ENCODE assay signal across 19 cellular contexts in the genomic region with DNA sequence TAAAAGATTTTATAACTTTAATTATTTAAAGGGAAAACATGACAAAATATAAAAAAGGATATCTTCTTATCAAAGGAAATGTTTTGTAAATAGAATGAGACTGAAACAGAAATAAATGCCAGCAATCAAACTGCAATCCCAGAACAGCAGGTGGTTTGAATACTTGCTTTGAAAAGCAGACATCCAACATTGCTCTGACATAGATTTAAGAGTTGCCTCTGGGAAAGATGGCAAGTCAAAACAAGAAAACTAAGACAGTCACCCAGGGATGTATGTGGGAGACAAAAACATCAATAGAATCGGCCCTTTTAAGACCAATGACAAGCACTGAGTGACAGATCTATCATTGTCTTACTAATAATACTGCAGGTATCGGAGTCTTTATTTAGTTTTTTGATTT.
"Had no signal": no experiment of that assay in that cellular context is flagged by ENCODE, and none has a peak within 500 bp of the region (broad histone marks: within the 10 kb centered on the region; RNA-seq: fewer than 3 reads in every experiment).

No MANE protein-coding gene starts in this region.

- FAIRE-seq: kidney, pancreas, small intestine had no signal

- H3K27ac ChIP-seq: foreskin keratinocyte, hepatocyte, left ventricle myocardium inferior, lower lobe of right lung, pancreas, stomach had no signal

- H3K27me3 ChIP-seq: foreskin keratinocyte, hepatocyte, pancreas, stomach had no signal

- H3K79me2 ChIP-seq: hepatocyte had no signal

- H3K4me2 ChIP-seq: hepatocyte had no signal

- H3K4me3 ChIP-seq: hepatocyte, left ventricle myocardium inferior, lower lobe of right lung, pancreas, stomach had no signal

- H3K9me3 ChIP-seq: left ventricle myocardium inferior, lower lobe of right lung, pancreas, stomach had no signal

- H3K4me1 ChIP-seq: foreskin keratinocyte, left ventricle myocardium inferior, lower lobe of right lung, pancreas, stomach had no signal

- DNase-seq: dermis blood vessel endothelial cell; erythroblast; kidney; left cardiac atrium; left ventricle myocardium inferior; lower lobe of right lung; midbrain; occipital lobe; pancreas; right cardiac atrium; small intestine; stimulated activated CD4-positive, alpha-beta T cell treated with anti-CD3 and anti-CD28 coated beads, Interleukin-12 subunit alpha, Interleukin-12 subunit beta, amount 100 ng/mL, for 4 hours; stimulated activated naive CD4-positive, alpha-beta T cell; stomach; substantia nigra; trophoblast cell had no signal

- ATAC-seq: foreskin keratinocyte; left cardiac atrium; lower lobe of right lung; natural killer cell treated with Interleukin-12 subunit alpha and Interleukin-12 subunit beta and Interleukin-15 and Interleukin-18, amount 100 ng/mL, for 72 hours; pancreas; right cardiac atrium had no signal

- H3K36me3 ChIP-seq: left ventricle myocardium inferior, lower lobe of right lung, pancreas, stomach had no signal

- H2AFZ ChIP-seq: hepatocyte had no signal
